Comparison of ENCODE assay signal across 14 cellular contexts in genomic region chr17:75536401-75536800, GRCh38.
"Had no signal": no experiment of that assay in that cellular context is flagged by ENCODE, and none has a peak within 500 bp of the region (broad histone marks: within the 10 kb centered on the region; RNA-seq: fewer than 3 reads in every experiment).

No MANE protein-coding gene starts in this region.

- ATAC-seq: activated CD4-positive, alpha-beta T cell treated with anti-CD3 and anti-CD28 coated beads for 36 hours; foreskin keratinocyte; stimulated activated naive CD8-positive, alpha-beta T cell treated with anti-CD3 and anti-CD28 coated beads, Interleukin-15, Interleukin-2, amounts not matched to agents 100 U/mL and 50 U/mL, for 24 hours had no signal

- DNase-seq: activated CD4-positive, alpha-beta T cell treated with anti-CD3 and anti-CD28 coated beads for 36 hours; activated gamma-delta T cell; activated T-cell treated with anti-CD3 and anti-CD28 coated beads, Interleukin-2, amount 50 U/mL, for 24 hours; foreskin keratinocyte; head of caudate nucleus; islet precursor cell; left ventricle myocardium inferior; mesendoderm; ovary; stimulated activated CD4-positive, alpha-beta T cell treated with anti-CD3 and anti-CD28 coated beads, Interleukin-2, amount 100 ng/mL, for 48 hours; stimulated activated naive CD8-positive, alpha-beta T cell treated with anti-CD3 and anti-CD28 coated beads, Interleukin-15, Interleukin-2, amounts not matched to agents 100 U/mL and 50 U/mL, for 24 hours; T-helper 9 cell had no signal

- H3K27me3 Mint-ChIP-seq: activated CD4-positive, alpha-beta T cell treated with anti-CD3 and anti-CD28 coated beads for 36 hours; activated T-cell treated with anti-CD3 and anti-CD28 coated beads, Interleukin-2, amount 50 U/mL, for 24 hours had no signal

- H3K4me3 Mint-ChIP-seq: activated CD4-positive, alpha-beta T cell treated with anti-CD3 and anti-CD28 coated beads for 36 hours; activated T-cell treated with anti-CD3 and anti-CD28 coated beads, Interleukin-2, amount 50 U/mL, for 24 hours; neural crest cell had no signal

- H3K4me3 ChIP-seq: cardiac muscle cell, left ventricle myocardium inferior, ovary had no signal

- H3K4me1 ChIP-seq: left ventricle myocardium inferior had no signal

- H3K27ac ChIP-seq: cardiac muscle cell, foreskin keratinocyte, left ventricle myocardium inferior, ovary had no signal

- H3K9me3 ChIP-seq: left ventricle myocardium inferior, ovary had no signal

- H3K36me3 ChIP-seq: cardiac muscle cell, left ventricle myocardium inferior, ovary had no signal

- H3K9me3 Mint-ChIP-seq: activated T-cell treated with anti-CD3 and anti-CD28 coated beads, Interleukin-2, amount 50 U/mL, for 24 hours; neural crest cell had no signal

- H3K27me3 ChIP-seq: cardiac muscle cell, foreskin keratinocyte, ovary had no signal
